In genomic region chr6:155218711-155219110, GRCh38 we compare ENCODE assay signal across 5 cellular contexts. TPM values are rescaled to one million over a fixed set of nuclear protein-coding genes. Genes with fewer than 3 reads are reported as not detected.
"Had no signal": no experiment of that assay in that cellular context is flagged by ENCODE, and none has a peak within 500 bp of the region (broad histone marks: within the 10 kb centered on the region; RNA-seq: fewer than 3 reads in every experiment).

No MANE protein-coding gene starts in this region.

RNA-seq across cellular contexts. Expression of gene CLDN20, which starts 45.1 kb away (rescaled TPM):
- total RNA-seq: GM23338, H1, H9, HT-29, IMR-90 had no signal
- polyA plus RNA-seq: H1, IMR-90 had no signal
